ENCODE assay signal across 13 cellular contexts in the genomic region with DNA sequence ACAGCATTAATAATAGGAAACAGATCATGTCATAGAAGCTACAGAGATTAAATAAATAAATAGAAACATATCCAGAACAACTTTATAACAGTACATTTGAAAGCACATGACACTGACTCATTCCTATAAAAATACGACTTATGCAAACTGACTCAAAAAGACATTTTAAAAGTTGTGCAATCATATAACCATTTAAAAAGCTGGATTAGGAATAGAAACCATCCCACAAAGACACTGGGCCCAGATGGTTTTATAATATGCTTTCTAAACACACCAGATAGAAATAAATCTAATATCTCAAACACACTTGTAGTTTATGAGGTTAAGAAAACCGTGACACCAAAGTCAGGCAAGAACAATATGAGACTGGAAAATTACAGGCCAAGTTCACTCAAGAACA. TPM values are rescaled to one million over a fixed set of nuclear protein-coding genes. Genes with fewer than 3 reads are reported as not detected.
DNase-seq lines count a peak whose midpoint lies in the region; ATAC-seq and TF ChIP-seq lines count a peak whose summit lies in the region.
"Had no signal": no experiment of that assay in that cellular context is flagged by ENCODE, and none has a peak within 500 bp of the region (broad histone marks: within the 10 kb centered on the region; RNA-seq: fewer than 3 reads in every experiment).

No MANE protein-coding gene starts in this region.

- POLR2A ChIA-PET in HEK293 (lab: Yijun Ruan, JAX) = no interaction called here

- peak; percentile 69 for DNase-seq in amniotic epithelial cell (ENCODE audit: low read depth)
- DNase-seq in foreskin fibroblast = peak; percentile 68 to 85
- DNase-seq in suprapubic skin (ENCODE audit: low spot score in 2 of 2) = no peak
- DNase-seq in stimulated activated CD4-positive, alpha-beta T cell treated with anti-CD3 and anti-CD28 coated beads, Interleukin-15, amount 100 ng/mL, for 24 hours = no peak
- DNase-seq in activated naive CD4-positive, alpha-beta T cell treated with anti-CD3 and anti-CD28 coated beads, Interleukin-2, amount 10 ng/mL, durations not matched to agents 7 days and 5 days = no peak
- DNase-seq in mesenteric fat pad (ENCODE audit: low spot score) = no peak
- DNase-seq: KG1, left ventricle myocardium superior, NCI-H2081 treated with DMSO at 0.1 percent for 48 hours, tibial artery had no signal

- no peak for TF ChIP-seq POLR2A in suprapubic skin (IDR thresholded peaks at IDR 0.05)

- no peak overlapping the region for H3K4me3 ChIP-seq in HEK293 (ENCODE audit: low read depth, low read length)
- H3K4me3 ChIP-seq in foreskin fibroblast (ENCODE audit: low read depth in 1 of 2, low read length in 2 of 2) = no peak overlapping the region
- no peak overlapping the region for H3K4me3 ChIP-seq in suprapubic skin
- H3K4me3 ChIP-seq: hepatocyte, tibial artery had no signal

- TF ChIP-seq EP300 in suprapubic skin (IDR thresholded peaks at IDR 0.05) = no peak

- H3K27me3 ChIP-seq in suprapubic skin = no peaks in the 10 kb centered on the region
- H3K27me3 ChIP-seq: hepatocyte had no signal

- H3K36me3 ChIP-seq in HEK293 (ENCODE audit: control insufficient read depth in 2 of 2, insufficient read depth in 1 of 2, low read length in 2 of 2) (no peaks in the 10 kb centered on the region), suprapubic skin (no peaks in the 10 kb centered on the region)
- H3K36me3 ChIP-seq: tibial artery had no signal

- CTCF ChIA-PET in HEK293 (lab: Yijun Ruan, JAX) = interaction anchor here (1.0 to 1.6 kb wide), 3 partner anchors 9 to 32 kb away, joined by 3 read pairs; no protein-coding TSS in a partner anchor
- CTCF ChIA-PET in activated naive CD4-positive, alpha-beta T cell treated with anti-CD3 and anti-CD28 coated beads, Interleukin-2, amount 10 ng/mL, durations not matched to agents 7 days and 5 days (lab: Charles Lee) = interaction anchor here (1.6 kb wide), 1 partner anchor 10 kb away, joined by 3 read pairs; no protein-coding TSS in a partner anchor

- H3K4me3 Mint-ChIP-seq in activated naive CD4-positive, alpha-beta T cell treated with anti-CD3 and anti-CD28 coated beads, Interleukin-2, amount 10 ng/mL, durations not matched to agents 7 days and 5 days = no peak overlapping the region

- 33% methylated on average over 2 of the region's 2 CpGs for WGBS in suprapubic skin

- no peaks in the 10 kb centered on the region for H3K9me3 ChIP-seq in HEK293 (ENCODE audit: control insufficient read depth, insufficient read depth, low read depth, low read length)
- no peaks in the 10 kb centered on the region for H3K9me3 ChIP-seq in suprapubic skin

- no peaks in the 10 kb centered on the region for H3K36me3 Mint-ChIP-seq in activated naive CD4-positive, alpha-beta T cell treated with anti-CD3 and anti-CD28 coated beads, Interleukin-2, amount 10 ng/mL, durations not matched to agents 7 days and 5 days

- peaks cover 21% of the 10 kb centered on the region for H3K27me3 Mint-ChIP-seq in activated naive CD4-positive, alpha-beta T cell treated with anti-CD3 and anti-CD28 coated beads, Interleukin-2, amount 10 ng/mL, durations not matched to agents 7 days and 5 days

- H3K27ac Mint-ChIP-seq in activated naive CD4-positive, alpha-beta T cell treated with anti-CD3 and anti-CD28 coated beads, Interleukin-2, amount 10 ng/mL, durations not matched to agents 7 days and 5 days = no peak overlapping the region

- peaks cover 9% of the 10 kb centered on the region for H3K9me3 Mint-ChIP-seq in activated naive CD4-positive, alpha-beta T cell treated with anti-CD3 and anti-CD28 coated beads, Interleukin-2, amount 10 ng/mL, durations not matched to agents 7 days and 5 days

- no peak for ATAC-seq in GM21367 (IDR thresholded peaks at IDR 0.05; ENCODE audit: unreplicated experiment)
- ATAC-seq: left ventricle myocardium superior had no signal

- no peaks in the 10 kb centered on the region for H3K4me1 Mint-ChIP-seq in activated naive CD4-positive, alpha-beta T cell treated with anti-CD3 and anti-CD28 coated beads, Interleukin-2, amount 10 ng/mL, durations not matched to agents 7 days and 5 days

- no peak overlapping the region for H3K27ac ChIP-seq in HEK293 (ENCODE audit: extremely low read depth, low read depth, low read length)
- peak overlapping the region; percentile 74 for H3K27ac ChIP-seq in suprapubic skin

- TF ChIP-seq CTCF in HEK293 (tag by site-specific recombination; IDR thresholded peaks at IDR 0.05) = no peak
- no peak for TF ChIP-seq CTCF in foreskin fibroblast (IDR thresholded peaks at IDR 0.05; ENCODE audit: low read depth, low read length)
- TF ChIP-seq CTCF in suprapubic skin (IDR thresholded peaks at IDR 0.05) = no peak

- no peaks in the 10 kb centered on the region for H3K4me1 ChIP-seq in HEK293 (ENCODE audit: control insufficient read depth, insufficient read depth, low read length)
- peaks cover 6% of the 10 kb centered on the region for H3K4me1 ChIP-seq in suprapubic skin
- H3K4me1 ChIP-seq: tibial artery had no signal

TF ChIP-seq in HEK293, 187 proteins besides CTCF, POLR2A, EP300 and RAD21 (continues in another document):
- TF ChIP-seq, protein P1, sequence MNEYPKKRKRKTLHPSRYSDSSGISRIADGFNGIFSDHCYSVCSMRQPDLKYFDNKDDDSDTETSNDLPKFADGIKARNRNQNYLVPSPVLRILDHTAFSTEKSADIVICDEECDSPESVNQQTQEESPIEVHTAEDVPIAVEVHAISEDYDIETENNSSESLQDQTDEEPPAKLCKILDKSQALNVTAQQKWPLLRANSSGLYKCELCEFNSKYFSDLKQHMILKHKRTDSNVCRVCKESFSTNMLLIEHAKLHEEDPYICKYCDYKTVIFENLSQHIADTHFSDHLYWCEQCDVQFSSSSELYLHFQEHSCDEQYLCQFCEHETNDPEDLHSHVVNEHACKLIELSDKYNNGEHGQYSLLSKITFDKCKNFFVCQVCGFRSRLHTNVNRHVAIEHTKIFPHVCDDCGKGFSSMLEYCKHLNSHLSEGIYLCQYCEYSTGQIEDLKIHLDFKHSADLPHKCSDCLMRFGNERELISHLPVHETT (tag by site-specific recombination; IDR thresholded peaks at IDR 0.05) = no peak
- no peak for TF ChIP-seq SCRT1 (tag by site-specific recombination; IDR thresholded peaks at IDR 0.05; ENCODE audit: borderline replicate concordance)
- TF ChIP-seq ZNF76 (tag by site-specific recombination; IDR thresholded peaks at IDR 0.05; ENCODE audit: borderline replicate concordance, low read depth) = no peak
- TF ChIP-seq ZSCAN16 (tag by site-specific recombination; IDR thresholded peaks at IDR 0.05) = no peak
- TF ChIP-seq, protein P2, sequence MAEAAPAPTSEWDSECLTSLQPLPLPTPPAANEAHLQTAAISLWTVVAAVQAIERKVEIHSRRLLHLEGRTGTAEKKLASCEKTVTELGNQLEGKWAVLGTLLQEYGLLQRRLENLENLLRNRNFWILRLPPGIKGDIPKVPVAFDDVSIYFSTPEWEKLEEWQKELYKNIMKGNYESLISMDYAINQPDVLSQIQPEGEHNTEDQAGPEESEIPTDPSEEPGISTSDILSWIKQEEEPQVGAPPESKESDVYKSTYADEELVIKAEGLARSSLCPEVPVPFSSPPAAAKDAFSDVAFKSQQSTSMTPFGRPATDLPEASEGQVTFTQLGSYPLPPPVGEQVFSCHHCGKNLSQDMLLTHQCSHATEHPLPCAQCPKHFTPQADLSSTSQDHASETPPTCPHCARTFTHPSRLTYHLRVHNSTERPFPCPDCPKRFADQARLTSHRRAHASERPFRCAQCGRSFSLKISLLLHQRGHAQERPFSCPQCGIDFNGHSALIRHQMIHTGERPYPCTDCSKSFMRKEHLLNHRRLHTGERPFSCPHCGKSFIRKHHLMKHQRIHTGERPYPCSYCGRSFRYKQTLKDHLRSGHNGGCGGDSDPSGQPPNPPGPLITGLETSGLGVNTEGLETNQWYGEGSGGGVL (tag by site-specific recombination; IDR thresholded peaks at IDR 0.05) = 0 out of 2 replicates have a peak, but pooled peaks have one; percentile 11
- TF ChIP-seq, protein P3, sequence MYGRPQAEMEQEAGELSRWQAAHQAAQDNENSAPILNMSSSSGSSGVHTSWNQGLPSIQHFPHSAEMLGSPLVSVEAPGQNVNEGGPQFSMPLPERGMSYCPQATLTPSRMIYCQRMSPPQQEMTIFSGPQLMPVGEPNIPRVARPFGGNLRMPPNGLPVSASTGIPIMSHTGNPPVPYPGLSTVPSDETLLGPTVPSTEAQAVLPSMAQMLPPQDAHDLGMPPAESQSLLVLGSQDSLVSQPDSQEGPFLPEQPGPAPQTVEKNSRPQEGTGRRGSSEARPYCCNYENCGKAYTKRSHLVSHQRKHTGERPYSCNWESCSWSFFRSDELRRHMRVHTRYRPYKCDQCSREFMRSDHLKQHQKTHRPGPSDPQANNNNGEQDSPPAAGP (tag by site-specific recombination; IDR thresholded peaks at IDR 0.05) = no peak
- TF ChIP-seq, protein P4, sequence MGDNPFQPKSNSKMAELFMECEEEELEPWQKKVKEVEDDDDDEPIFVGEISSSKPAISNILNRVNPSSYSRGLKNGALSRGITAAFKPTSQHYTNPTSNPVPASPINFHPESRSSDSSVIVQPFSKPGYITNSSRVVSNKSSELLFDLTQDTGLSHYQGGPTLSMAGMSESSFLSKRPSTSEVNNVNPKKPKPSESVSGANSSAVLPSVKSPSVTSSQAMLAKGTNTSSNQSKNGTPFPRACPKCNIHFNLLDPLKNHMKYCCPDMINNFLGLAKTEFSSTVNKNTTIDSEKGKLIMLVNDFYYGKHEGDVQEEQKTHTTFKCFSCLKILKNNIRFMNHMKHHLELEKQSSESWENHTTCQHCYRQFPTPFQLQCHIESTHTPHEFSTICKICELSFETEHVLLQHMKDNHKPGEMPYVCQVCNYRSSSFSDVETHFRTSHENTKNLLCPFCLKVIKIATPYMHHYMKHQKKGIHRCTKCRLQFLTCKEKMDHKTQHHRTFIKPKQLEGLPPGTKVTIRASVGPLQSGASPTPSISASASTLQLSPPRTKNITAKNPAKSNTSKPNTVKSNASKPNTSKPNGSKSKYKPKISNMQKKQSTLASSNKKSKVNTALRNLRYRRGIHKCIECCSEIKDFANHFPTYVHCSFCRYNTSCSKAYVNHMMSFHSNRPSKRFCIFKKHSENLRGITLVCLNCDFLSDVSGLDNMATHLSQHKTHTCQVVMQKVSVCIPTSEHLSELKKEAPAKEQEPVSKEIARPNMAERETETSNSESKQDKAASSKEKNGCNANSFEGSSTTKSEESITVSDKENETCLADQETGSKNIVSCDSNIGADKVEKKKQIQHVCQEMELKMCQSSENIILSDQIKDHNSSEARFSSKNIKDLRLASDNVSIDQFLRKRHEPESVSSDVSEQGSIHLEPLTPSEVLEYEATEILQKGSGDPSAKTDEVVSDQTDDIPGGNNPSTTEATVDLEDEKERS (tag by site-specific recombination; IDR thresholded peaks at IDR 0.05) = no peak

RNA-seq across cellular contexts. Expression of a gene that starts 47.6 kb away (rescaled TPM):
- total RNA-seq in suprapubic skin (under 1 TPM in 1 of 4 donors, not detected in 3; 0.98 TPM), mesenteric fat pad (not detected)
- total RNA-seq: left ventricle myocardium superior had no signal

Comparison
In these comparisons a context has a peak if more than half of its experiments do, and no peak if none do; other contexts are left out.
1. DNase-seq: peak in amniotic epithelial cell (single experiment) and foreskin fibroblast (2 of 2); none in suprapubic skin (0 of 2), stimulated activated CD4-positive, alpha-beta T cell treated with anti-CD3 and anti-CD28 coated beads, Interleukin-15, amount 100 ng/mL, for 24 hours (single experiment), activated naive CD4-positive, alpha-beta T cell treated with anti-CD3 and anti-CD28 coated beads, Interleukin-2, amount 10 ng/mL, durations not matched to agents 7 days and 5 days (single experiment) and mesenteric fat pad (single experiment).